In genomic region chr5:167745868-167746267, GRCh38 we compare ENCODE assay signal across 36 cellular contexts.
"Had no signal": no experiment of that assay in that cellular context is flagged by ENCODE, and none has a peak within 500 bp of the region (broad histone marks: within the 10 kb centered on the region; RNA-seq: fewer than 3 reads in every experiment).

No MANE protein-coding gene starts in this region.

- H3K27ac Mint-ChIP-seq: activated B cell treated with CpG ODN at 0.5 μM for 24 hours; activated CD4-positive, alpha-beta memory T cell treated with anti-CD3 and anti-CD28 coated beads for 36 hours; activated CD4-positive, alpha-beta T cell treated with anti-CD3 and anti-CD28 coated beads, Interleukin-2, amount 10 ng/mL, durations not matched to agents 24 days and 14 days; activated CD8-positive, alpha-beta T cell treated with anti-CD3 and anti-CD28 coated beads for 36 hours; activated naive CD4-positive, alpha-beta T cell treated with anti-CD3 and anti-CD28 coated beads for 36 hours; activated naive CD4-positive, alpha-beta T cell treated with anti-CD3 and anti-CD28 coated beads, Interleukin-2, amount 50 U/mL, for 72 hours; activated naive CD8-positive, alpha-beta T cell treated with anti-CD3 and anti-CD28 coated beads for 36 hours; activated T-cell treated with anti-CD3 and anti-CD28 coated beads, Interleukin-2, amount 50 U/mL, for 72 hours; activated T-helper 1 cell treated with anti-CD3 and anti-CD28 coated beads, Interleukin-12 subunit alpha, Interleukin-12 subunit beta, Interleukin-2, Interleukin-4 antibody, amounts not matched to agents 30 ng/mL and 10 ng/mL and 1 ng/mL, durations not matched to agents 14 hours and 24 hours and 36 hours; activated T-helper 17 cell treated with anti-CD3 and anti-CD28 coated beads, Interleukin-2, amount 50 U/mL, for 72 hours; T-helper 1 cell treated with Interleukin-12 subunit alpha and Interleukin-12 subunit beta and Interleukin-4 antibody, amounts not matched to agents 30 μg/mL and 1 μg/mL, for 36 hours; T-helper 2 cell treated with Interferon-gamma antibody and Interleukin-4, amounts not matched to agents 5 μg/mL and 100 μg/mL, for 36 hours had no signal

- H3K27me3 Mint-ChIP-seq: activated B cell treated with CpG ODN at 0.5 μM for 24 hours; activated CD4-positive, alpha-beta T cell treated with anti-CD3 and anti-CD28 coated beads, Interleukin-2, amount 10 ng/mL, durations not matched to agents 24 days and 14 days; activated CD8-positive, alpha-beta T cell treated with anti-CD3 and anti-CD28 coated beads for 36 hours; activated naive CD8-positive, alpha-beta T cell treated with anti-CD3 and anti-CD28 coated beads for 36 hours had no signal

- H3K4me3 ChIP-seq: adrenal gland, body of pancreas, breast epithelium had no signal

- ATAC-seq: activated CD8-positive, alpha-beta T cell treated with anti-CD3 and anti-CD28 coated beads for 36 hours; activated naive CD4-positive, alpha-beta T cell treated with anti-CD3 and anti-CD28 coated beads, Interleukin-2, amount 50 U/mL, for 72 hours; activated T-cell treated with anti-CD3 and anti-CD28 coated beads, Interleukin-2, amount 50 U/mL, for 4 hours; activated T-cell treated with anti-CD3 and anti-CD28 coated beads, Interleukin-2, amount 50 U/mL, for 72 hours; activated T-helper 17 cell treated with anti-CD3 and anti-CD28 coated beads, Interleukin-2, amount 50 U/mL, for 72 hours; body of pancreas had no signal

- H3K9me3 Mint-ChIP-seq: activated CD4-positive, alpha-beta memory T cell treated with anti-CD3 and anti-CD28 coated beads for 36 hours; activated CD4-positive, alpha-beta T cell treated with anti-CD3 and anti-CD28 coated beads, Interleukin-2, amount 10 ng/mL, durations not matched to agents 24 days and 14 days; activated CD8-positive, alpha-beta T cell treated with anti-CD3 and anti-CD28 coated beads for 36 hours; activated naive CD4-positive, alpha-beta T cell treated with anti-CD3 and anti-CD28 coated beads for 36 hours; activated naive CD4-positive, alpha-beta T cell treated with anti-CD3 and anti-CD28 coated beads, Interleukin-2, amount 50 U/mL, for 72 hours; activated naive CD8-positive, alpha-beta T cell treated with anti-CD3 and anti-CD28 coated beads for 36 hours; activated T-helper 1 cell treated with anti-CD3 and anti-CD28 coated beads, Interleukin-12 subunit alpha, Interleukin-12 subunit beta, Interleukin-2, Interleukin-4 antibody, amounts not matched to agents 30 ng/mL and 10 ng/mL and 1 ng/mL, durations not matched to agents 14 hours and 24 hours and 36 hours; activated T-helper 17 cell treated with anti-CD3 and anti-CD28 coated beads, Interleukin-2, amount 50 U/mL, for 72 hours; T-helper 1 cell treated with Interleukin-12 subunit alpha and Interleukin-12 subunit beta and Interleukin-4 antibody, amounts not matched to agents 30 μg/mL and 1 μg/mL, for 36 hours; T-helper 2 cell treated with Interferon-gamma antibody and Interleukin-4, amounts not matched to agents 5 μg/mL and 100 μg/mL, for 36 hours had no signal

- H3K27me3 ChIP-seq: adrenal gland, body of pancreas, brain microvascular endothelial cell, breast epithelium had no signal

- H3K9me3 ChIP-seq: adrenal gland, body of pancreas, breast epithelium had no signal

- H3K4me3 Mint-ChIP-seq: activated B cell treated with CpG ODN at 0.5 μM for 24 hours; activated CD4-positive, alpha-beta memory T cell treated with anti-CD3 and anti-CD28 coated beads for 36 hours; activated CD4-positive, alpha-beta T cell treated with anti-CD3 and anti-CD28 coated beads, Interleukin-2, amount 10 ng/mL, durations not matched to agents 24 days and 14 days; activated CD8-positive, alpha-beta T cell treated with anti-CD3 and anti-CD28 coated beads for 36 hours; activated naive CD4-positive, alpha-beta T cell treated with anti-CD3 and anti-CD28 coated beads for 36 hours; activated naive CD8-positive, alpha-beta T cell treated with anti-CD3 and anti-CD28 coated beads for 36 hours; activated T-cell treated with anti-CD3 and anti-CD28 coated beads, Interleukin-2, amount 50 U/mL, for 4 hours; activated T-cell treated with anti-CD3 and anti-CD28 coated beads, Interleukin-2, amount 50 U/mL, for 72 hours; activated T-helper 1 cell treated with anti-CD3 and anti-CD28 coated beads, Interleukin-12 subunit alpha, Interleukin-12 subunit beta, Interleukin-2, Interleukin-4 antibody, amounts not matched to agents 30 ng/mL and 10 ng/mL and 1 ng/mL, durations not matched to agents 14 hours and 24 hours and 36 hours; activated T-helper 17 cell treated with anti-CD3 and anti-CD28 coated beads, Interleukin-2, amount 50 U/mL, for 72 hours; T-helper 1 cell treated with Interleukin-12 subunit alpha and Interleukin-12 subunit beta and Interleukin-4 antibody, amounts not matched to agents 30 μg/mL and 1 μg/mL, for 36 hours; T-helper 2 cell treated with Interferon-gamma antibody and Interleukin-4, amounts not matched to agents 5 μg/mL and 100 μg/mL, for 36 hours had no signal

- H3K4me1 ChIP-seq: adrenal gland, breast epithelium had no signal

- H3K27ac ChIP-seq: adrenal gland, body of pancreas, brain microvascular endothelial cell, breast epithelium, VCaP had no signal

- FAIRE-seq: astrocyte, TTC549 had no signal

- H3K36me3 Mint-ChIP-seq: activated CD4-positive, alpha-beta memory T cell treated with anti-CD3 and anti-CD28 coated beads for 36 hours; activated naive CD4-positive, alpha-beta T cell treated with anti-CD3 and anti-CD28 coated beads, Interleukin-2, amount 50 U/mL, for 72 hours; activated naive CD8-positive, alpha-beta T cell treated with anti-CD3 and anti-CD28 coated beads for 36 hours had no signal

- H3K36me3 ChIP-seq: adrenal gland, brain microvascular endothelial cell, breast epithelium had no signal

- H3K4me1 Mint-ChIP-seq: activated B cell treated with CpG ODN at 0.5 μM for 24 hours; activated CD4-positive, alpha-beta T cell treated with anti-CD3 and anti-CD28 coated beads, Interleukin-2, amount 10 ng/mL, durations not matched to agents 24 days and 14 days; activated naive CD8-positive, alpha-beta T cell treated with anti-CD3 and anti-CD28 coated beads for 36 hours; activated T-helper 17 cell treated with anti-CD3 and anti-CD28 coated beads, Interleukin-2, amount 50 U/mL, for 72 hours had no signal

- DNase-seq: activated B cell treated with CpG ODN at 0.5 μM for 24 hours; activated CD4-positive, alpha-beta memory T cell treated with anti-CD3 and anti-CD28 coated beads for 36 hours; activated CD4-positive, alpha-beta T cell treated with anti-CD3 and anti-CD28 coated beads for 4 hours; activated CD4-positive, alpha-beta T cell treated with anti-CD3 and anti-CD28 coated beads, Interleukin-2, amount 10 ng/mL, durations not matched to agents 24 days and 14 days; activated CD4-positive, alpha-beta T cell treated with anti-CD3 and anti-CD28 coated beads, Interleukin-2, amount 50 U/mL, for 1 hour; activated CD4-positive, alpha-beta T cell treated with anti-CD3 and anti-CD28 coated beads, Interleukin-2, amount 50 U/mL, for 4 hours; activated CD4-positive, CD25-positive, alpha-beta regulatory T cell treated with anti-CD3 and anti-CD28 coated beads, Interleukin-2, amount 50 U/mL, for 72 hours; activated CD8-positive, alpha-beta memory T cell treated with anti-CD3 and anti-CD28 coated beads, Interleukin-2, amount 50 U/mL, for 4 hours; activated CD8-positive, alpha-beta T cell treated with anti-CD3 and anti-CD28 coated beads for 36 hours; activated effector memory CD4-positive, alpha-beta T cell treated with anti-CD3 and anti-CD28 coated beads, Interleukin-2, amount 50 U/mL, for 16 hours; activated gamma-delta T cell treated with Interleukin-2 at 50 U/mL for 16 hours; activated naive CD4-positive, alpha-beta T cell; activated naive CD4-positive, alpha-beta T cell treated with anti-CD3 and anti-CD28 coated beads for 36 hours; activated naive CD4-positive, alpha-beta T cell treated with anti-CD3 and anti-CD28 coated beads, Interleukin-2, amount 50 U/mL, for 16 hours; activated naive CD8-positive, alpha-beta T cell treated with anti-CD3 and anti-CD28 coated beads for 36 hours; activated T-cell treated with anti-CD3 and anti-CD28 coated beads for 4 hours; activated T-cell treated with anti-CD3 and anti-CD28 coated beads, Interleukin-2, amount 50 U/mL, for 1 hour; activated T-cell treated with anti-CD3 and anti-CD28 coated beads, Interleukin-2, amount 50 U/mL, for 4 hours; activated T-cell treated with anti-CD3 and anti-CD28 coated beads, Interleukin-2, amount 50 U/mL, for 72 hours; adrenal gland; amniotic stem cell; aorta; body of pancreas; brain microvascular endothelial cell; central memory CD4-positive, alpha-beta T cell; T-helper 2 cell; T-helper 9 cell had no signal
